8 cellular contexts compared by ENCODE assay signal in the genomic region with DNA sequence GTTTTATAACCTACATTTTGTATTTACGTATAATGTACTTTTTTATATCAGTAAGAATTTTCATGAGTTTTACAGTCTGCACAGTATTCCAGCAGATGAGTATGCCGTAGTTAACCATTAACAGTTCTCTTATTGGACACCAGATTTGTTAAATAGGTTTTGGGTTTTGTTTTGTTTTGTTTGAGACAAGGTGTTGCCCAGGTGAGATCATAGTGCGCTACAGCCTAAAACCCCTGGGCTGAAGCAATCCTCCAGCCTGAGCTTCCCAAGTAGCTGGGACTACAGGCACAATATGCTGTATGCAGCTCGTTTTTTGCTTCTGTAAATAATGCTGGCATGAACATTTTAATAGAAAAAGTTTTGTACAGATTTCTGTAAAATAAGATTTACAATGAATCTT.
DNase-seq lines count a peak whose midpoint lies in the region; ATAC-seq and TF ChIP-seq lines count a peak whose summit lies in the region.

No MANE protein-coding gene starts in this region.

- ATAC-seq in GM18870 (IDR thresholded peaks at IDR 0.05; ENCODE audit: unreplicated experiment), result no peak
- ATAC-seq in HG03460 (IDR thresholded peaks at IDR 0.05; ENCODE audit: unreplicated experiment), result no peak
- ATAC-seq in GM21737 (IDR thresholded peaks at IDR 0.05; ENCODE audit: unreplicated experiment), result no peak
- no peak for ATAC-seq in HG02610 (IDR thresholded peaks at IDR 0.05; ENCODE audit: unreplicated experiment)

- TF ChIP-seq CTCF in HFFc6 (IDR thresholded peaks at IDR 0.05) (no peak), coronary artery (IDR thresholded peaks at IDR 0.05) (no peak), osteocyte (IDR thresholded peaks at IDR 0.05) (no peak)

- no peak overlapping the region for H3K27ac Mint-ChIP-seq in HFFc6
- peak overlapping the region; percentile 96 for H3K27ac Mint-ChIP-seq in osteocyte (ENCODE audit: unreplicated experiment)

- H3K27me3 Mint-ChIP-seq in HFFc6 (ENCODE audit: insufficient read depth) (no peaks in the 10 kb centered on the region; the same call in none of the 2 replicates), osteocyte (ENCODE audit: unreplicated experiment) (no peaks in the 10 kb centered on the region)

- peak overlapping the region; percentile 85 for H3K4me3 Mint-ChIP-seq in HFFc6
- peak overlapping the region; percentile 40 for H3K4me3 Mint-ChIP-seq in osteocyte (ENCODE audit: unreplicated experiment)

- peaks cover 5% of the 10 kb centered on the region; the same call in 1 of the 2 replicates for H3K36me3 Mint-ChIP-seq in HFFc6 (ENCODE audit: low read depth)
- no peaks in the 10 kb centered on the region for H3K36me3 Mint-ChIP-seq in osteocyte (ENCODE audit: unreplicated experiment)

- DNase-seq in HFFc6, result no peak
- DNase-seq in NCI-H345 (lab: John Stamatoyannopoulos, UW), result peak; percentile 48
- DNase-seq in coronary artery (ENCODE audit: low spot score), result no peak
- no peak for DNase-seq in osteocyte (ENCODE audit: extremely low spot score, unreplicated experiment)

- H3K9me3 Mint-ChIP-seq in HFFc6, result no peaks in the 10 kb centered on the region; the same call in 1 of the 2 replicates
- H3K9me3 Mint-ChIP-seq in osteocyte (ENCODE audit: unreplicated experiment), result no peaks in the 10 kb centered on the region

- H3K4me1 Mint-ChIP-seq in HFFc6 (ENCODE audit: low read depth) (peaks cover 46% of the 10 kb centered on the region), osteocyte (ENCODE audit: unreplicated experiment) (peaks cover 37% of the 10 kb centered on the region)

- peak overlapping the region; percentile 77 to 98 for H3K27ac ChIP-seq in coronary artery

- peak overlapping the region; percentile 70 for H3K4me3 ChIP-seq in coronary artery
